Comparison of ENCODE assay signal across 8 cellular contexts in genomic region chr1:63322944-63323865, GRCh38. TPM values are rescaled to one million over a fixed set of nuclear protein-coding genes. Genes with fewer than 3 reads are reported as not detected.
DNase-seq lines count a peak whose midpoint lies in the region; ATAC-seq, FAIRE-seq and TF ChIP-seq lines count a peak whose summit lies in the region.

No MANE protein-coding gene starts in this region.

- POLR2A ChIA-PET in activated CD4-positive, alpha-beta T cell treated with anti-CD3 and anti-CD28 coated beads for 36 hours (lab: Charles Lee): interaction anchor here (0.5 kb wide), 1 partner anchor 1679 kb away, joined by 3 read pairs; no protein-coding TSS in a partner anchor
- POLR2A ChIA-PET in HepG2 (lab: Yijun Ruan, JAX): no interaction called here

- peak; percentile 40 for ATAC-seq in activated CD4-positive, alpha-beta T cell treated with anti-CD3 and anti-CD28 coated beads for 36 hours
- ATAC-seq in HepG2 (no peak), GM18873 (IDR thresholded peaks at IDR 0.05; ENCODE audit: low FRiP score, unreplicated experiment) (no peak)

- in situ Hi-C loops in HepG2 (cut with HindIII; ENCODE audit: extremely low pct_ligation_motif_present, low pct_unique_long_range_greater_than_20kb): no loop called here

- no peaks in the 10 kb centered on the region for H3K9me3 ChIP-seq in HepG2 (ENCODE audit: low read length)
- no peaks in the 10 kb centered on the region for H3K9me3 ChIP-seq in testis

- H3K9me3 Mint-ChIP-seq in activated CD4-positive, alpha-beta T cell treated with anti-CD3 and anti-CD28 coated beads for 36 hours (ENCODE audit: low read depth): peaks cover 5% of the 10 kb centered on the region
- H3K9me3 Mint-ChIP-seq in activated naive CD8-positive, alpha-beta T cell (ENCODE audit: low read depth): peaks cover 5% of the 10 kb centered on the region

- no peak for TF ChIP-seq CTCF in HepG2 (CRISPR knock-in tag; IDR thresholded peaks at IDR 0.05)
- TF ChIP-seq CTCF in testis (IDR thresholded peaks at IDR 0.05): no peak

- peak; percentile 67 for DNase-seq in activated CD4-positive, alpha-beta T cell treated with anti-CD3 and anti-CD28 coated beads for 36 hours
- DNase-seq in activated CD4-positive, alpha-beta T cell treated with anti-CD3 and anti-CD28 coated beads for 1 hour: no peak
- peak; percentile 54 for DNase-seq in NCI-H510A (lab: John Stamatoyannopoulos, UW)
- no peak for DNase-seq in HepG2 (ENCODE audit: low spot score)
- peak; percentile 46 for DNase-seq in testis
- no peak for DNase-seq in COLO829 (ENCODE audit: low spot score)

- H3K36me3 ChIP-seq in HepG2 (replicated peaks in 1 of 2; ENCODE audit: control insufficient read depth in 1 of 2, insufficient read depth in 2 of 2, low read length in 2 of 2) (no peaks in the 10 kb centered on the region), testis (ENCODE audit: low read depth, missing control alignments) (no peaks in the 10 kb centered on the region)

- TF ChIP-seq RAD21 in HepG2 (CRISPR knock-in tag; IDR thresholded peaks at IDR 0.05): no peak

- H3K27me3 Mint-ChIP-seq in activated CD4-positive, alpha-beta T cell treated with anti-CD3 and anti-CD28 coated beads for 36 hours: peaks cover 69% of the 10 kb centered on the region
- peaks cover 44% of the 10 kb centered on the region for H3K27me3 Mint-ChIP-seq in activated naive CD8-positive, alpha-beta T cell

- H3K79me2 ChIP-seq in HepG2 (ENCODE audit: insufficient read depth, low read length): no peaks in the 10 kb centered on the region

- H3K27ac Mint-ChIP-seq in activated CD4-positive, alpha-beta T cell treated with anti-CD3 and anti-CD28 coated beads for 36 hours: no peak overlapping the region
- no peak overlapping the region for H3K27ac Mint-ChIP-seq in activated naive CD8-positive, alpha-beta T cell

- CTCF ChIA-PET in activated CD4-positive, alpha-beta T cell treated with anti-CD3 and anti-CD28 coated beads for 36 hours (lab: Charles Lee): interaction anchor here (0.8 kb wide), 1 partner anchor 633 kb away, joined by 3 read pairs; no protein-coding TSS in a partner anchor
- CTCF ChIA-PET in HepG2 (lab: Yijun Ruan, JAX; ENCODE audit: low intra/inter-chr PET ratio, low total read pairs): no interaction called here

- no peak overlapping the region for H3K9ac ChIP-seq in HepG2 (ENCODE audit: insufficient read depth, low read depth, low read length)

- H3K36me3 Mint-ChIP-seq in activated CD4-positive, alpha-beta T cell treated with anti-CD3 and anti-CD28 coated beads for 36 hours (ENCODE audit: low read depth): peaks cover 9% of the 10 kb centered on the region
- peaks cover 6% of the 10 kb centered on the region for H3K36me3 Mint-ChIP-seq in activated naive CD8-positive, alpha-beta T cell

- no peak for FAIRE-seq in HepG2 (lab: Jason Lieb, UNC)

- no TSS peak for BruUV-seq in HepG2 (replicated peaks; lab: Mats Ljungman, UMichigan)

- peaks cover 22% of the 10 kb centered on the region for H3K4me1 ChIP-seq in HepG2 (ENCODE audit: insufficient read depth, low read length)
- peaks cover 14% of the 10 kb centered on the region for H3K4me1 ChIP-seq in testis

- intact Hi-C loops in activated CD4-positive, alpha-beta T cell treated with anti-CD3 and anti-CD28 coated beads for 36 hours (cut with DNase I, micrococcal nuclease): loop anchor here (2.0 to 10.0 kb wide), 4 partner anchors 122 to 922 kb away; partner anchors contain the start of genes EFCAB7 (in 1 of the 2), ITGB3BP (in 1 of the 2) and USP1 (in 1 of the 2)
- intact Hi-C loops in HepG2 (cut with micrococcal nuclease; ENCODE audit: unreplicated experiment): no loop called here
- intact Hi-C loops in testis (cut with DNase I; ENCODE audit: low total_unique reads): no loop called here

- 89% methylated on average over 77 of the region's 104 CpGs for WGBS in HepG2 (ENCODE audit: low lambda C conversion rate)
- 3% methylated on average over 90 of the region's 104 CpGs; no CpG with 5 or more reads in 1 of the 2 donors for WGBS in testis, 2 donors

- peak overlapping the region; percentile 67 for H3K4me3 Mint-ChIP-seq in activated CD4-positive, alpha-beta T cell treated with anti-CD3 and anti-CD28 coated beads for 36 hours
- H3K4me3 Mint-ChIP-seq in activated naive CD8-positive, alpha-beta T cell: peak overlapping the region; percentile 80

- TF ChIP-seq POLR2A in HepG2 (IDR thresholded peaks at IDR 0.05; ENCODE audit: insufficient read depth in 1 of 2, low read depth in 2 of 2, low read length in 2 of 2) (no peak), testis (IDR thresholded peaks at IDR 0.05) (no peak)

- TF ChIP-seq EP300 in HepG2 (IDR thresholded peaks at IDR 0.05; ENCODE audit: low read depth in 2 of 2, low read length in 2 of 2) (no peak), HepG2 (CRISPR knock-in tag; IDR thresholded peaks at IDR 0.05; ENCODE audit: borderline replicate concordance) (no peak)

- H3K4me1 Mint-ChIP-seq in activated CD4-positive, alpha-beta T cell treated with anti-CD3 and anti-CD28 coated beads for 36 hours: peaks cover 41% of the 10 kb centered on the region
- peaks cover 37% of the 10 kb centered on the region for H3K4me1 Mint-ChIP-seq in activated naive CD8-positive, alpha-beta T cell (ENCODE audit: low read depth)

- peaks cover 10 to 63% of the 10 kb centered on the region in 2 experiments for H3K27me3 ChIP-seq in HepG2 (ENCODE audit: control insufficient read depth in 1 of 2, insufficient read depth in 2 of 2, low read length in 2 of 2)
- no peaks in the 10 kb centered on the region for H3K27me3 ChIP-seq in testis

- H3K4me3 ChIP-seq in HepG2 (replicated peaks in 1 of 3; ENCODE audit: insufficient read depth in 1 of 3, low read depth in 2 of 3, low read length in 3 of 3) (no peak overlapping the region), testis (peak overlapping the region; percentile 48 to 59)

- H2AFZ ChIP-seq in HepG2 (ENCODE audit: low read length): no peak overlapping the region

- no peak overlapping the region for H3K4me2 ChIP-seq in HepG2 (ENCODE audit: low read depth, low read length)

- no peak overlapping the region for H3K27ac ChIP-seq in HepG2 (ENCODE audit: extremely low read length, insufficient read depth, low read length)
- no peak overlapping the region for H3K27ac ChIP-seq in testis

- H4K20me1 ChIP-seq in HepG2 (ENCODE audit: insufficient read depth, low read length): no peaks in the 10 kb centered on the region

RNA-seq across cellular contexts. Expression of gene FOXD3, which starts 0.8 kb away (rescaled TPM):
- total RNA-seq in activated CD4-positive, alpha-beta T cell treated with anti-CD3 and anti-CD28 coated beads for 36 hours: not detected
- total RNA-seq in HepG2 (2016; rRNA removed; fragmentation: Illumina TruSeq; extraction: Trizol) (not detected in 2 replicates), testis (1 to 10 TPM in 1 of 2 donors, under 1 TPM in 1; 0.37 to 3.5 TPM)
- not detected in 2 replicates for total RNA-seq in HepG2 (2016; cell fraction: cytosol; rRNA removed; fragmentation: Illumina TruSeq; extraction: Trizol; ENCODE audit: low read depth)
- not detected in 2 replicates for total RNA-seq in HepG2 (2016; cell fraction: insoluble cytoplasmic fraction; rRNA removed; fragmentation: Illumina TruSeq; extraction: Trizol)
- not detected in 2 replicates for total RNA-seq in HepG2 (2016; cell fraction: membrane; rRNA removed; fragmentation: Illumina TruSeq; extraction: Trizol)
- total RNA-seq in HepG2 (2016; cell fraction: nucleus; rRNA removed; fragmentation: Illumina TruSeq; extraction: Trizol): not detected in 2 replicates
- polyA plus RNA-seq in HepG2 (2011; rRNA removed) (not detected in 2 replicates), testis (ENCODE audit: insufficient read depth, low read depth, low replicate concordance) (0.69 TPM)
- not detected in 2 replicates for polyA plus RNA-seq in HepG2 (2011; cell fraction: cytosol; rRNA removed)
- polyA plus RNA-seq in HepG2 (2011; cell fraction: nucleus; rRNA removed): not detected in 2 replicates
- not detected in 2 replicates for polyA plus RNA-seq in HepG2 (2012)
- not detected in 2 replicates for polyA plus RNA-seq in HepG2 (2016; cell fraction: cytosol; fragmentation: Illumina TruSeq; extraction: Trizol; ENCODE audit: low read depth)
- not detected in 2 replicates for polyA plus RNA-seq in HepG2 (2016; cell fraction: insoluble cytoplasmic fraction; fragmentation: Illumina TruSeq; extraction: Trizol; ENCODE audit: low read depth)
- polyA plus RNA-seq in HepG2 (2016; cell fraction: membrane; fragmentation: Illumina TruSeq; extraction: Trizol; ENCODE audit: low read depth): not detected in 2 replicates
- not detected in 2 replicates for polyA plus RNA-seq in HepG2 (2016; cell fraction: nucleus; fragmentation: Illumina TruSeq; extraction: Trizol; ENCODE audit: insufficient read depth, low read depth)
- not detected in 2 replicates for polyA minus RNA-seq in HepG2 (2011; rRNA and poly(A)+ RNA removed; ENCODE audit: low replicate concordance)
- not detected in 2 replicates for polyA minus RNA-seq in HepG2 (2011; cell fraction: cytosol; rRNA and poly(A)+ RNA removed)
- polyA minus RNA-seq in HepG2 (2011; cell fraction: nucleus; rRNA and poly(A)+ RNA removed): not detected in 2 replicates

RNA-seq across cellular contexts. Expression of gene ALG6, which starts 44.2 kb away (rescaled TPM):
- total RNA-seq in activated CD4-positive, alpha-beta T cell treated with anti-CD3 and anti-CD28 coated beads for 36 hours: 10 to 100 TPM; 16.2 to 16.3 TPM
- 4.5 and 8.1 TPM in 2 replicates for total RNA-seq in HepG2 (2016; rRNA removed; fragmentation: Illumina TruSeq; extraction: Trizol)
- 1.4 and 2.8 TPM in 2 replicates for total RNA-seq in HepG2 (2016; cell fraction: cytosol; rRNA removed; fragmentation: Illumina TruSeq; extraction: Trizol; ENCODE audit: low read depth)
- 4.9 and 8.6 TPM in 2 replicates for total RNA-seq in HepG2 (2016; cell fraction: insoluble cytoplasmic fraction; rRNA removed; fragmentation: Illumina TruSeq; extraction: Trizol)
- 3.1 and 3.9 TPM in 2 replicates for total RNA-seq in HepG2 (2016; cell fraction: membrane; rRNA removed; fragmentation: Illumina TruSeq; extraction: Trizol)
- total RNA-seq in HepG2 (2016; cell fraction: nucleus; rRNA removed; fragmentation: Illumina TruSeq; extraction: Trizol): 14.7 and 17.1 TPM in 2 replicates
- 4.4 and 6.8 TPM in 2 replicates for polyA plus RNA-seq in HepG2 (2011; rRNA removed)
- polyA plus RNA-seq in HepG2 (2011; cell fraction: cytosol; rRNA removed): 2.0 and 3.2 TPM in 2 replicates
- polyA plus RNA-seq in HepG2 (2011; cell fraction: nucleus; rRNA removed): 3.6 and 4.7 TPM in 2 replicates
- 5.5 and 6.3 TPM in 2 replicates for polyA plus RNA-seq in HepG2 (2012)
- 1.6 and 1.7 TPM in 2 replicates for polyA plus RNA-seq in HepG2 (2016; cell fraction: cytosol; fragmentation: Illumina TruSeq; extraction: Trizol; ENCODE audit: low read depth)
- 4.7 and 5.3 TPM in 2 replicates for polyA plus RNA-seq in HepG2 (2016; cell fraction: insoluble cytoplasmic fraction; fragmentation: Illumina TruSeq; extraction: Trizol; ENCODE audit: low read depth)
- 2.3 and 2.7 TPM in 2 replicates for polyA plus RNA-seq in HepG2 (2016; cell fraction: membrane; fragmentation: Illumina TruSeq; extraction: Trizol; ENCODE audit: low read depth)
- polyA plus RNA-seq in HepG2 (2016; cell fraction: nucleus; fragmentation: Illumina TruSeq; extraction: Trizol; ENCODE audit: insufficient read depth, low read depth): 19.6 and 21.1 TPM in 2 replicates
- polyA minus RNA-seq in HepG2 (2011; rRNA and poly(A)+ RNA removed; ENCODE audit: low replicate concordance): 3.0 and 7.1 TPM in 2 replicates
- 3.1 and 3.4 TPM in 2 replicates for polyA minus RNA-seq in HepG2 (2011; cell fraction: cytosol; rRNA and poly(A)+ RNA removed)
- 12.0 and 16.0 TPM in 2 replicates for polyA minus RNA-seq in HepG2 (2011; cell fraction: nucleus; rRNA and poly(A)+ RNA removed)
- 1 to 10 TPM; 9.9 to 10.0 TPM for total RNA-seq in testis
- 7.8 TPM for polyA plus RNA-seq in testis (ENCODE audit: insufficient read depth, low read depth, low replicate concordance)

Comparison
In these comparisons a context has a peak if more than half of its experiments do, and no peak if none do; other contexts are left out.
1. DNase-seq: peak in activated CD4-positive, alpha-beta T cell treated with anti-CD3 and anti-CD28 coated beads for 36 hours (single experiment), NCI-H510A (single experiment) and testis (single experiment); none in activated CD4-positive, alpha-beta T cell treated with anti-CD3 and anti-CD28 coated beads for 1 hour (single experiment), HepG2 (single experiment) and COLO829 (single experiment).
2. H3K4me3 ChIP-seq: peak in testis (2 of 2); none in HepG2 (0 of 3).
3. intact Hi-C loops: an anchor here in activated CD4-positive, alpha-beta T cell treated with anti-CD3 and anti-CD28 coated beads for 36 hours (2.0 to 10.0 kb wide); none called in HepG2 and testis.